In the genomic region with DNA sequence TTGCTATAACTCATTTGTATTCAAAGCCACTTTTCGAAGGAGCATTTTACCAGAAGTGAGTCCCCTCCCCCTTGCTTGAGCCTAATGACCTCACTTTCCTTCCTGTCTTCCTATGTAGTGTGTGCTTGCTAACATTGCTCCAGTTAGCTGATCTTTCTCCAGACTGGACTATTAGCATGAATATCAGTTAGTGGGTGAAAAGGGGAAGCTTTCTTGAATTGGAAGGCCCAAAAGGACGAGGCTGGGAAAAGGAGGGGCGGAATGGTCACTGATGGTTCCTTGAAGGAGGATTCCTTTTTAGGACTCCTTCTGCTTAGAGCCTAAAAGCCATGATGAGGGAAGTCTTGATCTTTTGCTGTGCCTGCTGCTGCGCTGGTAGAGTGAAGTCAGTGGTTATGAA, we compare ENCODE assay signal across 1 cellular context.
TF ChIP-seq lines count a peak whose summit lies in the region.

No MANE protein-coding gene starts in this region.

TF ChIP-seq in H1, 55 proteins besides CTCF, POLR2A, EP300 and RAD21:
- TF ChIP-seq CTBP2 (IDR thresholded peaks at IDR 0.05; ENCODE audit: borderline replicate concordance, insufficient read depth, insufficient read length, low read length) (no peak), YY1 (IDR thresholded peaks at IDR 0.05; ENCODE audit: low read depth, low read length) (no peak), E2F6 (IDR thresholded peaks at IDR 0.05) (no peak), SRF (IDR thresholded peaks at IDR 0.05; ENCODE audit: low read depth, low read length) (no peak), RBBP5 (IDR thresholded peaks at IDR 0.05; ENCODE audit: borderline replicate concordance, low read depth, low read length) (no peak), NRF1 (IDR thresholded peaks at IDR 0.05; ENCODE audit: low read depth, low read length) (no peak), TAF1 (IDR thresholded peaks at IDR 0.05; ENCODE audit: low read depth, low read length) (no peak), NANOG (IDR thresholded peaks at IDR 0.05; ENCODE audit: insufficient read depth, low read depth, low read length, poor library complexity, severe bottlenecking) (no peak), SP2 (IDR thresholded peaks at IDR 0.05; ENCODE audit: low read length) (no peak), KDM5A (IDR thresholded peaks at IDR 0.05; ENCODE audit: low read length) (no peak), SIX5 (IDR thresholded peaks at IDR 0.05; ENCODE audit: low read depth, low read length) (no peak), MAFK (IDR thresholded peaks at IDR 0.05; ENCODE audit: low read depth, low read length) (no peak), RNF2 (IDR thresholded peaks at IDR 0.05; ENCODE audit: borderline replicate concordance, low read depth, low read length, missing control alignments, poor library complexity, severe bottlenecking) (no peak), ZNF274 (IDR thresholded peaks at IDR 0.05; ENCODE audit: borderline replicate concordance, extremely low read depth, low read length) (no peak), KDM4A (IDR thresholded peaks at IDR 0.05; ENCODE audit: low read depth, low read length, severe bottlenecking) (no peak), EZH2 (IDR thresholded peaks at IDR 0.05; ENCODE audit: low read depth, low read length, severe bottlenecking) (no peak), BACH1 (IDR thresholded peaks at IDR 0.05; ENCODE audit: low read length) (no peak), SP1 (IDR thresholded peaks at IDR 0.05; ENCODE audit: low read depth, low read length) (no peak), ATF2 (IDR thresholded peaks at IDR 0.05; ENCODE audit: low read length) (no peak), GTF2F1 (IDR thresholded peaks at IDR 0.05; ENCODE audit: borderline replicate concordance, low read depth, low read length) (no peak)
TF ChIP-seq in H1: peak in this region for 0.
